Comparison of ENCODE assay signal across 19 cellular contexts in genomic region chr2:241738040-241738686, GRCh38. TPM values are rescaled to one million over a fixed set of nuclear protein-coding genes. Genes with fewer than 3 reads are reported as not detected.
DNase-seq lines count a peak whose midpoint lies in the region; ATAC-seq, FAIRE-seq and TF ChIP-seq lines count a peak whose summit lies in the region.
"Had no signal": no experiment of that assay in that cellular context is flagged by ENCODE, and none has a peak within 500 bp of the region (broad histone marks: within the 10 kb centered on the region; RNA-seq: fewer than 3 reads in every experiment).

No MANE protein-coding gene starts in this region.

- peak overlapping the region; percentile 13 for H3K27ac Mint-ChIP-seq in activated CD4-positive, alpha-beta T cell treated with anti-CD3 and anti-CD28 coated beads, Interleukin-2, amount 10 ng/mL, durations not matched to agents 24 days and 14 days
- H3K27ac Mint-ChIP-seq: CD8-positive, alpha-beta T cell had no signal

- no peak for ATAC-seq in K562
- ATAC-seq: CD8-positive, alpha-beta T cell had no signal

- intact Hi-C loops in activated CD4-positive, alpha-beta T cell treated with anti-CD3 and anti-CD28 coated beads, Interleukin-2, amount 10 ng/mL, durations not matched to agents 24 days and 14 days (cut with micrococcal nuclease) = no loop called here
- intact Hi-C loops in K562 (cut with micrococcal nuclease) = no loop called here

- no peak for FAIRE-seq in K562 (lab: Jason Lieb, UNC)
- FAIRE-seq: GM12891 had no signal

- H4K91ac ChIP-seq in neuronal stem cell (ENCODE audit: low read depth, low read length, poor library complexity) = no peak overlapping the region

- H2AK5ac ChIP-seq in neuronal stem cell (ENCODE audit: low read depth, low read length) = peak overlapping the region; percentile 63

- WGBS in K562 (ENCODE audit: insufficient coverage, low coverage, missing lambda C conversion rate) = 93% methylated on average over 5 of the region's 17 CpGs
- WGBS in neuronal stem cell (ENCODE audit: extremely low coverage in 2 of 2, insufficient read length in 2 of 2, insufficient replicate concordance in 1 of 2), 2 donors = no CpG with 5 or more reads among the region's 17 CpGs
- WGBS in tibial nerve, 2 donors = 88 to 90% methylated on average over 15 to 16 of the region's 17 CpGs

- no peaks in the 10 kb centered on the region for H3K9me3 Mint-ChIP-seq in activated CD4-positive, alpha-beta T cell treated with anti-CD3 and anti-CD28 coated beads, Interleukin-2, amount 10 ng/mL, durations not matched to agents 24 days and 14 days
- H3K9me3 Mint-ChIP-seq: CD8-positive, alpha-beta T cell had no signal

- H3K4me1 ChIP-seq in Loucy (ENCODE audit: insufficient read depth, low read length, poor library complexity, severe bottlenecking) = peaks cover 49% of the 10 kb centered on the region
- peaks cover 0 to 49% of the 10 kb centered on the region in 2 experiments; a peak in 3 of 5 replicates for H3K4me1 ChIP-seq in K562 (replicated peaks in 1 of 2; ENCODE audit: control insufficient read depth in 2 of 2, insufficient read depth in 2 of 2, low read length in 2 of 2)
- peaks cover 0 to 2% of the 10 kb centered on the region in 2 donors for H3K4me1 ChIP-seq in neuronal stem cell (ENCODE audit: control insufficient read depth in 2 of 2, insufficient read depth in 1 of 2, low read depth in 1 of 2, low read length in 2 of 2)
- peaks cover 0 to 29% (median 7%) of the 10 kb centered on the region in 4 donors for H3K4me1 ChIP-seq in tibial nerve

- TF ChIP-seq CTCF in Loucy (conservative IDR thresholded peaks at IDR 0.05; ENCODE audit: low read length) (no peak), K562 (IDR thresholded peaks at IDR 0.05 in 2 of 3, conservative IDR thresholded peaks at IDR 0.05 in 1 of 3; ENCODE audit: insufficient read depth in 2 of 3, low read depth in 1 of 3, low read length in 3 of 3) (no peak), GM20000 (IDR thresholded peaks at IDR 0.05; ENCODE audit: extremely low read depth, missing control alignments) (no peak), tibial nerve (IDR thresholded peaks at IDR 0.05) (no peak)

- H3K4ac ChIP-seq in neuronal stem cell (ENCODE audit: low read length) = no peak overlapping the region

- no peak overlapping the region for H2AFZ ChIP-seq in Loucy (ENCODE audit: low read length)
- H2AFZ ChIP-seq in K562 (ENCODE audit: low read depth, low read length) = no peak overlapping the region
- no peak overlapping the region for H2AFZ ChIP-seq in neuronal stem cell (ENCODE audit: low read length)

- in situ Hi-C loops in K562 (cut with MboI) = no loop called here

- no peak overlapping the region for H2BK12ac ChIP-seq in neuronal stem cell (ENCODE audit: low read length)

- peak overlapping the region; percentile 25 for H3K23ac ChIP-seq in neuronal stem cell (ENCODE audit: low read depth, low read length, poor library complexity)

- H3K4me1 Mint-ChIP-seq in activated CD4-positive, alpha-beta T cell treated with anti-CD3 and anti-CD28 coated beads, Interleukin-2, amount 10 ng/mL, durations not matched to agents 24 days and 14 days = peaks cover 27% of the 10 kb centered on the region

- TF ChIP-seq RAD21 in K562 (CRISPR knock-in tag; conservative IDR thresholded peaks at IDR 0.05 in 1 of 2, IDR thresholded peaks at IDR 0.05 in 1 of 2) = no peak

- H3K27ac ChIP-seq in K562 (ENCODE audit: extremely low read depth, low read depth, low read length) (no peak overlapping the region), neuronal stem cell (replicated peaks; ENCODE audit: low read length) (no peak overlapping the region), tibial nerve (no peak overlapping the region)
- H3K27ac ChIP-seq: 22Rv1 had no signal

- H3K4me2 ChIP-seq in Loucy (ENCODE audit: low read depth, low read length, poor library complexity, severe bottlenecking) (peak overlapping the region; percentile 11), K562 (ENCODE audit: insufficient read depth, low read length) (no peak overlapping the region), neuronal stem cell (ENCODE audit: insufficient read depth, low read length, poor library complexity, severe bottlenecking) (no peak overlapping the region)

- H3K14ac ChIP-seq in neuronal stem cell (ENCODE audit: low read length) = no peak overlapping the region

- H3K9me1 ChIP-seq in K562 (ENCODE audit: control insufficient read depth, insufficient read depth, low read length) = no peaks in the 10 kb centered on the region

- peaks cover 17% of the 10 kb centered on the region for H3K79me1 ChIP-seq in neuronal stem cell (ENCODE audit: low read depth, low read length)

- peak overlapping the region; percentile 37 for H2BK15ac ChIP-seq in neuronal stem cell (ENCODE audit: low read length)

- H2BK120ac ChIP-seq in neuronal stem cell (ENCODE audit: low read depth, low read length) = no peak overlapping the region

- H3K4me3 ChIP-seq in Loucy (ENCODE audit: low read length, poor library complexity, severe bottlenecking) (no peak overlapping the region), K562 (no peak overlapping the region), neuronal stem cell (ENCODE audit: low read length in 2 of 2) (no peak overlapping the region), tibial nerve (no peak overlapping the region)

- no peaks in the 10 kb centered on the region for H3K27me3 Mint-ChIP-seq in activated CD4-positive, alpha-beta T cell treated with anti-CD3 and anti-CD28 coated beads, Interleukin-2, amount 10 ng/mL, durations not matched to agents 24 days and 14 days

- CTCF ChIA-PET in K562 (lab: Yijun Ruan, JAX; ENCODE audit: low intra/inter-chr PET ratio) = no interaction called here

- no peak overlapping the region for H3K4me3 Mint-ChIP-seq in activated CD4-positive, alpha-beta T cell treated with anti-CD3 and anti-CD28 coated beads, Interleukin-2, amount 10 ng/mL, durations not matched to agents 24 days and 14 days
- H3K4me3 Mint-ChIP-seq: CD8-positive, alpha-beta T cell had no signal

- BruUV-seq in K562 (replicated peaks; lab: Mats Ljungman, UMichigan) = no TSS peak

- peak overlapping the region; percentile 6 for H4K8ac ChIP-seq in neuronal stem cell (ENCODE audit: low read depth, low read length)

- H3K9ac ChIP-seq in Loucy (ENCODE audit: low read depth, low read length, poor library complexity, severe bottlenecking) (no peak overlapping the region), K562 (ENCODE audit: insufficient read depth in 1 of 2, low read depth in 2 of 2, low read length in 2 of 2) (peak overlapping the region in 1 of 2 experiments; percentile 52; a peak in 1 of 4 replicates), neuronal stem cell (ENCODE audit: low read depth, low read length, poor library complexity) (peak overlapping the region; percentile 44)

- no peaks in the 10 kb centered on the region for H3F3A ChIP-seq in Loucy (ENCODE audit: low read depth)

- peak overlapping the region; percentile 72 for H3K18ac ChIP-seq in neuronal stem cell (ENCODE audit: low read length)

- POLR2A ChIA-PET in K562 (lab: Yijun Ruan, JAX) = interaction anchor here (1.1 kb wide), 1 partner anchor 10 kb away, joined by 3 read pairs; no protein-coding TSS in a partner anchor

- TF ChIP-seq EP300 in K562 (IDR thresholded peaks at IDR 0.05; ENCODE audit: low read length) (no peak), tibial nerve (IDR thresholded peaks at IDR 0.05) (no peak)

- H3K79me2 ChIP-seq in Loucy (ENCODE audit: insufficient read depth, low read length) = peaks cover 6% of the 10 kb centered on the region; the same call in 1 of the 2 replicates
- peaks cover 19% of the 10 kb centered on the region for H3K79me2 ChIP-seq in K562 (ENCODE audit: control insufficient read depth, insufficient read depth, low read length)

- H3K9me2 ChIP-seq in Loucy (replicated peaks; ENCODE audit: low read depth, low read length) = no peaks in the 10 kb centered on the region

- H3K36me3 ChIP-seq in Loucy (ENCODE audit: insufficient read depth, low read length) = no peaks in the 10 kb centered on the region
- H3K36me3 ChIP-seq in K562 (ENCODE audit: control insufficient read depth, insufficient read depth, low read length) = peaks cover 19% of the 10 kb centered on the region; the same call in 1 of the 3 replicates
- H3K36me3 ChIP-seq in neuronal stem cell (replicated peaks in 1 of 2; ENCODE audit: control insufficient read depth in 2 of 2, insufficient read depth in 2 of 2, low read length in 2 of 2) = peaks cover 0 to 8% of the 10 kb centered on the region in 2 donors
- peaks cover 0 to 41% (median 0%) of the 10 kb centered on the region in 3 donors for H3K36me3 ChIP-seq in tibial nerve

- H3K9me3 ChIP-seq in Loucy (ENCODE audit: insufficient read depth, low read depth, low read length) = no peaks in the 10 kb centered on the region
- no peaks in the 10 kb centered on the region for H3K9me3 ChIP-seq in K562 (replicated peaks; ENCODE audit: control insufficient read depth, insufficient read depth, low read depth, low read length)
- H3K9me3 ChIP-seq in neuronal stem cell (replicated peaks in 1 of 2; ENCODE audit: control insufficient read depth in 2 of 2, insufficient read depth in 1 of 2, low read depth in 1 of 2, low read length in 2 of 2) = peaks cover 3% of the 10 kb centered on the region in 2 donors
- H3K9me3 ChIP-seq in tibial nerve = no peaks in the 10 kb centered on the region

- H4K20me1 ChIP-seq in Loucy (ENCODE audit: insufficient read depth, low read length, poor library complexity, severe bottlenecking) = peaks cover 2% of the 10 kb centered on the region
- no peaks in the 10 kb centered on the region for H4K20me1 ChIP-seq in K562 (replicated peaks; ENCODE audit: control insufficient read depth, insufficient read depth, low read length)

- peaks cover 15% of the 10 kb centered on the region for H3K36me3 Mint-ChIP-seq in activated CD4-positive, alpha-beta T cell treated with anti-CD3 and anti-CD28 coated beads, Interleukin-2, amount 10 ng/mL, durations not matched to agents 24 days and 14 days (ENCODE audit: low read depth)

- no peaks in the 10 kb centered on the region for H3K27me3 ChIP-seq in Loucy (ENCODE audit: insufficient read depth, low read length, poor library complexity, severe bottlenecking)
- H3K27me3 ChIP-seq in K562 (ENCODE audit: control insufficient read depth in 2 of 2, insufficient read depth in 2 of 2, low read length in 2 of 2) = no peaks in the 10 kb centered on the region
- H3K27me3 ChIP-seq in neuronal stem cell (ENCODE audit: control insufficient read depth in 3 of 3, insufficient read depth in 3 of 3, low read depth in 1 of 3, low read length in 3 of 3) = no peaks in the 10 kb centered on the region
- no peaks in the 10 kb centered on the region for H3K27me3 ChIP-seq in tibial nerve

- no peak for TF ChIP-seq POLR2A in K562 (conservative IDR thresholded peaks at IDR 0.05)
- no peak for TF ChIP-seq POLR2A in tibial nerve (IDR thresholded peaks at IDR 0.05)

- DNase-seq in activated CD4-positive, alpha-beta T cell treated with anti-CD3 and anti-CD28 coated beads, Interleukin-2, amount 10 ng/mL, durations not matched to agents 24 days and 14 days = no peak
- no peak for DNase-seq in activated CD4-positive, alpha-beta T cell treated with anti-CD3 and anti-CD28 coated beads, Interleukin-2, amount 50 U/mL, for 4 hours
- DNase-seq in K562 (ENCODE audit: extremely low read depth in 1 of 4, low spot score in 3 of 4) (no peak), neuronal stem cell (ENCODE audit: low spot score) (no peak), GM20000 (ENCODE audit: low spot score) (no peak), tibial nerve (ENCODE audit: low spot score in 2 of 2) (no peak), dermis blood vessel endothelial cell (no peak)
- DNase-seq: CD8-positive, alpha-beta T cell; KBM-7; NCI-H1105 treated with DMSO at 0.1 percent for 48 hours; NCI-H1694; NCI-H2081 treated with DMSO at 0.1 percent for 48 hours; NCI-H446 treated with DMSO at 0.1 percent for 48 hours; NCI-H69 had no signal

- peak overlapping the region; percentile 19 for H2BK5ac ChIP-seq in neuronal stem cell (ENCODE audit: low read length)

RNA-seq across cellular contexts. Expression of gene D2HGDH, which starts 3.7 kb away (rescaled TPM):
- total RNA-seq in activated CD4-positive, alpha-beta T cell treated with anti-CD3 and anti-CD28 coated beads, Interleukin-2, amount 10 ng/mL, durations not matched to agents 24 days and 14 days = 34.2 and 40.4 TPM in 2 replicates
- total RNA-seq in K562 (2011; cell fraction: chromatin; rRNA removed; ENCODE audit: low replicate concordance) = 47.1 and 160 TPM in 2 replicates
- 99.4 and 106 TPM in 2 replicates for total RNA-seq in K562 (2011; cell fraction: nucleolus; rRNA removed)
- 49.9 and 63.9 TPM in 2 replicates for total RNA-seq in K562 (2011; cell fraction: nucleoplasm; rRNA removed)
- total RNA-seq in K562 (2014; rRNA removed) (22.4 and 23.3 TPM in 2 replicates), K562 (2014; rRNA removed; fragmentation: Illumina TruSeq; extraction: Trizol) (1.7 and 4.4 TPM in 2 replicates), K562 (2015; rRNA removed; fragmentation: Illumina TruSeq; extraction: Trizol) (10.3 and 10.9 TPM in 2 replicates), K562 (2021) (26.0 and 30.8 TPM in 2 replicates), tibial nerve (10 to 100 TPM; 24.7 to 58.8 (median 43.9) TPM), dermis blood vessel endothelial cell (12.5 and 19.4 TPM in 2 replicates)
- polyA plus RNA-seq in K562 (2011; rRNA removed) (15.2 and 25.7 TPM in 2 replicates), K562 (2014; fragmentation: Illumina TruSeq; extraction: Trizol) (5.1 and 10.1 TPM in 2 replicates), K562 (2014; fragmentation: Nextera tagmentation; extraction: Ambion mirVana) (under 1 TPM; 0.39 to 0.52 TPM), K562 (2014; rRNA removed) (26.5 and 29.0 TPM in 2 replicates)
- 10.4 and 20.9 TPM in 2 replicates for polyA plus RNA-seq in K562 (2011; cell fraction: cytosol; rRNA removed)
- 136 and 197 TPM in 2 replicates for polyA plus RNA-seq in K562 (2011; cell fraction: nucleus; rRNA removed)
- 28.7 and 36.6 TPM in 2 replicates for polyA plus RNA-seq in K562 (2012)
- polyA minus RNA-seq in K562 (2011; rRNA and poly(A)+ RNA removed) = 4.4 and 10.4 TPM in 2 replicates
- polyA minus RNA-seq in K562 (2011; cell fraction: cytosol; rRNA and poly(A)+ RNA removed) = 14.4 and 21.0 TPM in 2 replicates
- polyA minus RNA-seq in K562 (2011; cell fraction: nucleus; rRNA and poly(A)+ RNA removed) = 33.7 and 35.7 TPM in 2 replicates
- 5.2 TPM for polyA plus RNA-seq in neuronal stem cell (2013, experiment 1 of 2)
- 5.3 TPM for polyA plus RNA-seq in neuronal stem cell (2013, experiment 2 of 2)

RNA-seq across cellular contexts. Expression of gene ING5, which starts 36.3 kb away (rescaled TPM):
- 51.3 and 55.3 TPM in 2 replicates for total RNA-seq in activated CD4-positive, alpha-beta T cell treated with anti-CD3 and anti-CD28 coated beads, Interleukin-2, amount 10 ng/mL, durations not matched to agents 24 days and 14 days
- total RNA-seq in K562 (2011; cell fraction: chromatin; rRNA removed; ENCODE audit: low replicate concordance) = 115 and 209 TPM in 2 replicates
- 112 and 114 TPM in 2 replicates for total RNA-seq in K562 (2011; cell fraction: nucleolus; rRNA removed)
- 67.4 and 95.2 TPM in 2 replicates for total RNA-seq in K562 (2011; cell fraction: nucleoplasm; rRNA removed)
- total RNA-seq in K562 (2014; rRNA removed) (28.7 and 30.5 TPM in 2 replicates), K562 (2014; rRNA removed; fragmentation: Illumina TruSeq; extraction: Trizol) (23.2 and 27.9 TPM in 2 replicates), K562 (2015; rRNA removed; fragmentation: Illumina TruSeq; extraction: Trizol) (26.9 and 28.4 TPM in 2 replicates), K562 (2021) (25.1 and 27.5 TPM in 2 replicates), tibial nerve (10 to 100 TPM; 33.4 to 73.3 (median 56.2) TPM), dermis blood vessel endothelial cell (23.7 and 24.8 TPM in 2 replicates)
- polyA plus RNA-seq in K562 (2011; rRNA removed) (32.0 and 37.2 TPM in 2 replicates), K562 (2014; fragmentation: Illumina TruSeq; extraction: Trizol) (21.9 and 23.2 TPM in 2 replicates), K562 (2014; fragmentation: Nextera tagmentation; extraction: Ambion mirVana) (10 to 100 TPM; 10.4 to 13.2 TPM), K562 (2014; rRNA removed) (53.3 and 73.4 TPM in 2 replicates)
- 27.3 and 27.8 TPM in 2 replicates for polyA plus RNA-seq in K562 (2011; cell fraction: cytosol; rRNA removed)
- 77.4 and 82.1 TPM in 2 replicates for polyA plus RNA-seq in K562 (2011; cell fraction: nucleus; rRNA removed)
- polyA plus RNA-seq in K562 (2012) = 23.3 and 29.6 TPM in 2 replicates
- polyA minus RNA-seq in K562 (2011; rRNA and poly(A)+ RNA removed) = 33.2 and 34.8 TPM in 2 replicates
- 17.5 and 22.4 TPM in 2 replicates for polyA minus RNA-seq in K562 (2011; cell fraction: cytosol; rRNA and poly(A)+ RNA removed)
- 22.6 and 23.5 TPM in 2 replicates for polyA minus RNA-seq in K562 (2011; cell fraction: nucleus; rRNA and poly(A)+ RNA removed)
- polyA plus RNA-seq in neuronal stem cell (2013, experiment 1 of 2) = 25.2 TPM
- polyA plus RNA-seq in neuronal stem cell (2013, experiment 2 of 2) = 27.0 TPM

RNA-seq across cellular contexts. Expression of gene GAL3ST2, which starts 38.5 kb away (rescaled TPM):
- total RNA-seq in activated CD4-positive, alpha-beta T cell treated with anti-CD3 and anti-CD28 coated beads, Interleukin-2, amount 10 ng/mL, durations not matched to agents 24 days and 14 days = 0.52 and 1.2 TPM in 2 replicates
- 0.51 and 1.8 TPM in 2 replicates for total RNA-seq in K562 (2011; cell fraction: chromatin; rRNA removed; ENCODE audit: low replicate concordance)
- 1.8 and 2.2 TPM in 2 replicates for total RNA-seq in K562 (2011; cell fraction: nucleolus; rRNA removed)
- 1.1 TPM in 1 of 2 replicates, not detected in the other for total RNA-seq in K562 (2011; cell fraction: nucleoplasm; rRNA removed)
- 0.61 TPM in 1 of 2 replicates, not detected in the other for total RNA-seq in K562 (2014; rRNA removed)
- total RNA-seq in K562 (2014; rRNA removed; fragmentation: Illumina TruSeq; extraction: Trizol) = not detected in 2 replicates
- not detected in 2 replicates for total RNA-seq in K562 (2015; rRNA removed; fragmentation: Illumina TruSeq; extraction: Trizol)
- 0.31 and 0.42 TPM in 2 replicates for total RNA-seq in K562 (2021)
- 0.08 TPM in 1 of 2 replicates, not detected in the other for polyA plus RNA-seq in K562 (2011; rRNA removed)
- polyA plus RNA-seq in K562 (2011; cell fraction: cytosol; rRNA removed) = not detected in 2 replicates
- 0.15 and 0.43 TPM in 2 replicates for polyA plus RNA-seq in K562 (2011; cell fraction: nucleus; rRNA removed)
- 0.90 and 1.00 TPM in 2 replicates for polyA plus RNA-seq in K562 (2012)
- polyA plus RNA-seq in K562 (2014; fragmentation: Illumina TruSeq; extraction: Trizol) = not detected in 2 replicates
- not detected for polyA plus RNA-seq in K562 (2014; fragmentation: Nextera tagmentation; extraction: Ambion mirVana)
- polyA plus RNA-seq in K562 (2014; rRNA removed) = 0.38 TPM in 1 of 2 replicates, not detected in the other
- not detected in 2 replicates for polyA minus RNA-seq in K562 (2011; rRNA and poly(A)+ RNA removed)
- not detected in 2 replicates for polyA minus RNA-seq in K562 (2011; cell fraction: cytosol; rRNA and poly(A)+ RNA removed)
- 0.33 and 0.67 TPM in 2 replicates for polyA minus RNA-seq in K562 (2011; cell fraction: nucleus; rRNA and poly(A)+ RNA removed)
- polyA plus RNA-seq in neuronal stem cell (2013, experiment 1 of 2) = 0.45 TPM
- polyA plus RNA-seq in neuronal stem cell (2013, experiment 2 of 2) = 0.47 TPM
- total RNA-seq in tibial nerve = 1 to 10 TPM in 1 of 4 donors, under 1 TPM in 2, not detected in 1; 0.21 to 3.9 (median 0.30) TPM
- not detected in 2 replicates for total RNA-seq in dermis blood vessel endothelial cell
- total RNA-seq: H4 had no signal
- polyA plus RNA-seq: AG04450 had no signal

RNA-seq across cellular contexts. Expression of gene DTYMK, which starts 51.5 kb away (rescaled TPM):
- total RNA-seq in activated CD4-positive, alpha-beta T cell treated with anti-CD3 and anti-CD28 coated beads, Interleukin-2, amount 10 ng/mL, durations not matched to agents 24 days and 14 days = 110 and 111 TPM in 2 replicates
- total RNA-seq in K562 (2011; cell fraction: chromatin; rRNA removed; ENCODE audit: low replicate concordance) = 57.7 and 95.5 TPM in 2 replicates
- total RNA-seq in K562 (2011; cell fraction: nucleolus; rRNA removed) = 74.7 and 77.5 TPM in 2 replicates
- total RNA-seq in K562 (2011; cell fraction: nucleoplasm; rRNA removed) = 86.8 and 106 TPM in 2 replicates
- total RNA-seq in K562 (2014; rRNA removed) (78.1 and 81.1 TPM in 2 replicates), K562 (2014; rRNA removed; fragmentation: Illumina TruSeq; extraction: Trizol) (26.5 and 31.9 TPM in 2 replicates), K562 (2015; rRNA removed; fragmentation: Illumina TruSeq; extraction: Trizol) (47.9 and 55.3 TPM in 2 replicates), K562 (2021) (83.3 and 85.0 TPM in 2 replicates), tibial nerve (10 to 100 TPM; 20.5 to 35.4 (median 21.3) TPM), dermis blood vessel endothelial cell (36.2 and 68.2 TPM in 2 replicates)
- polyA plus RNA-seq in K562 (2011; rRNA removed) (51.2 and 51.8 TPM in 2 replicates), K562 (2014; fragmentation: Illumina TruSeq; extraction: Trizol) (43.4 and 50.3 TPM in 2 replicates), K562 (2014; fragmentation: Nextera tagmentation; extraction: Ambion mirVana) (10 to 100 TPM in 1 of 2 experiments, 1 to 10 TPM in 1; 8.2 to 20.4 TPM), K562 (2014; rRNA removed) (68.7 and 79.5 TPM in 2 replicates)
- polyA plus RNA-seq in K562 (2011; cell fraction: cytosol; rRNA removed) = 45.7 and 67.7 TPM in 2 replicates
- 49.7 and 59.0 TPM in 2 replicates for polyA plus RNA-seq in K562 (2011; cell fraction: nucleus; rRNA removed)
- 49.1 and 64.7 TPM in 2 replicates for polyA plus RNA-seq in K562 (2012)
- polyA minus RNA-seq in K562 (2011; rRNA and poly(A)+ RNA removed) = 9.9 and 12.3 TPM in 2 replicates
- polyA minus RNA-seq in K562 (2011; cell fraction: cytosol; rRNA and poly(A)+ RNA removed) = 22.5 and 22.9 TPM in 2 replicates
- polyA minus RNA-seq in K562 (2011; cell fraction: nucleus; rRNA and poly(A)+ RNA removed) = 12.9 and 17.8 TPM in 2 replicates
- 62.1 TPM for polyA plus RNA-seq in neuronal stem cell (2013, experiment 1 of 2)
- polyA plus RNA-seq in neuronal stem cell (2013, experiment 2 of 2) = 62.7 TPM
